ENCODE assay signal across 14 cellular contexts in the genomic region with DNA sequence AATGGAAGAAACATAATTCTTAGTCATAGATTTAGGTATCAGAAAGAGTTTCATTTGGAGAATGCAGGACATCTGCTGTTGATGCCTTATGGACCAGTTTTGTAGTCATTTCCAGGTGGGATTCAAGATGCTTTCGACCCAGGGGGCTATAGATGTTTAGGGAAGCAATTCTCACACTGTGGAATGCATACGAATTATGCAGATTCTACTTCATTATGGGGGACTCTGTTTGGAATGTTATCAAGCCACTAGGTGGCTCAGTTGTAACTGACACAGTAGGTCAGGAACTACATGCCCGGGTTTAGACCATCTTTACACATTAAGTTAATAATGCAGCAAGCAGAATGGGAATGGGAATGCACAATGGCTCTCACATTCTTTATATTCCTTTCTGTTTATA.
DNase-seq lines count a peak whose midpoint lies in the region; ATAC-seq and TF ChIP-seq lines count a peak whose summit lies in the region.
"Had no signal": no experiment of that assay in that cellular context is flagged by ENCODE, and none has a peak within 500 bp of the region (broad histone marks: within the 10 kb centered on the region; RNA-seq: fewer than 3 reads in every experiment).

No MANE protein-coding gene starts in this region.

- H3K9me3 ChIP-seq in body of pancreas, result no peaks in the 10 kb centered on the region
- no peaks in the 10 kb centered on the region for H3K9me3 ChIP-seq in CD8-positive, alpha-beta T cell (ENCODE audit: low read length)

- TF ChIP-seq POLR2A in body of pancreas (IDR thresholded peaks at IDR 0.05), result no peak

- H3K4me1 Mint-ChIP-seq in CD8-positive, alpha-beta T cell (ENCODE audit: low read depth), result no peaks in the 10 kb centered on the region
- no peaks in the 10 kb centered on the region for H3K4me1 Mint-ChIP-seq in natural killer cell treated with Interleukin-12 subunit alpha and Interleukin-12 subunit beta and Interleukin-15 and Interleukin-18, amount 100 ng/mL, for 72 hours (ENCODE audit: low read depth in 2 of 2)
- H3K4me1 Mint-ChIP-seq: naive B cell; stimulated activated memory B cell treated with anti-CD40 and anti-IgM and Interleukin-4, amounts not matched to agents 10 μg/mL and 1 μg/mL and 100 μg/mL, for 72 hours had no signal

- no peak overlapping the region for H3K4me3 Mint-ChIP-seq in CD8-positive, alpha-beta T cell
- H3K4me3 Mint-ChIP-seq in natural killer cell treated with Interleukin-12 subunit alpha and Interleukin-12 subunit beta and Interleukin-15 and Interleukin-18, amount 100 ng/mL, for 72 hours, result no peak overlapping the region
- H3K4me3 Mint-ChIP-seq: naive B cell; stimulated activated memory B cell treated with anti-CD40 and anti-IgM and Interleukin-4, amounts not matched to agents 10 μg/mL and 1 μg/mL and 100 μg/mL, for 72 hours had no signal

- POLR2A ChIA-PET in CD8-positive, alpha-beta T cell (lab: Charles Lee), result no interaction called here

- H3K36me3 Mint-ChIP-seq in CD8-positive, alpha-beta T cell, result no peaks in the 10 kb centered on the region
- H3K36me3 Mint-ChIP-seq in natural killer cell treated with Interleukin-12 subunit alpha and Interleukin-12 subunit beta and Interleukin-15 and Interleukin-18, amount 100 ng/mL, for 72 hours, result no peaks in the 10 kb centered on the region
- H3K36me3 Mint-ChIP-seq: naive B cell; stimulated activated memory B cell treated with anti-CD40 and anti-IgM and Interleukin-4, amounts not matched to agents 10 μg/mL and 1 μg/mL and 100 μg/mL, for 72 hours had no signal

- H3K36me3 ChIP-seq in body of pancreas (replicated peaks in 1 of 2; ENCODE audit: insufficient read depth in 1 of 2, low read depth in 2 of 2), result no peaks in the 10 kb centered on the region
- H3K36me3 ChIP-seq in CD8-positive, alpha-beta T cell (ENCODE audit: insufficient read depth, low read length), result no peaks in the 10 kb centered on the region

- 35 to 43% methylated on average over 3 of the region's 3 CpGs for WGBS in body of pancreas, 2 donors

- H3K4me3 ChIP-seq in body of pancreas (no peak overlapping the region), retinal pigment epithelial cell (ENCODE audit: low read length) (no peak overlapping the region)
- no peak overlapping the region for H3K4me3 ChIP-seq in CD8-positive, alpha-beta T cell (ENCODE audit: low read depth, low read length)

- H3K27me3 Mint-ChIP-seq in CD8-positive, alpha-beta T cell (ENCODE audit: low read depth), result no peaks in the 10 kb centered on the region
- no peaks in the 10 kb centered on the region for H3K27me3 Mint-ChIP-seq in natural killer cell treated with Interleukin-12 subunit alpha and Interleukin-12 subunit beta and Interleukin-15 and Interleukin-18, amount 100 ng/mL, for 72 hours
- H3K27me3 Mint-ChIP-seq: naive B cell; stimulated activated memory B cell treated with anti-CD40 and anti-IgM and Interleukin-4, amounts not matched to agents 10 μg/mL and 1 μg/mL and 100 μg/mL, for 72 hours had no signal

- peaks cover 2% of the 10 kb centered on the region for H3K9me3 Mint-ChIP-seq in CD8-positive, alpha-beta T cell
- H3K9me3 Mint-ChIP-seq in natural killer cell treated with Interleukin-12 subunit alpha and Interleukin-12 subunit beta and Interleukin-15 and Interleukin-18, amount 100 ng/mL, for 72 hours, result peaks cover 7% of the 10 kb centered on the region

- intact Hi-C loops in body of pancreas (cut with DNase I), result no loop called here
- intact Hi-C loops in CD8-positive, alpha-beta T cell (cut with DNase I, micrococcal nuclease), result no loop called here

- DNase-seq in NCI-H82 (lab: John Stamatoyannopoulos, UW) (peak; percentile 59), NCI-H82 treated with DMSO at 0.1 percent for 48 hours (lab: John Stamatoyannopoulos, UW; ENCODE audit: unreplicated experiment) (no peak), M059J (ENCODE audit: low read depth) (peak; percentile 7), body of pancreas (no peak), retinal pigment epithelial cell (ENCODE audit: low read depth) (no peak), islet precursor cell (no peak)
- no peak for DNase-seq in CD8-positive, alpha-beta T cell
- no peak for DNase-seq in natural killer cell treated with Interleukin-12 subunit alpha and Interleukin-12 subunit beta and Interleukin-15 and Interleukin-18, amount 100 ng/mL, for 72 hours (ENCODE audit: low spot score)
- DNase-seq: activated CD4-positive, alpha-beta T cell treated with anti-CD3 and anti-CD28 coated beads, Interleukin-2, amount 50 U/mL, for 4 hours; effector memory CD4-positive, alpha-beta T cell; naive B cell; NCI-H146; stimulated activated CD4-positive, alpha-beta T cell treated with anti-CD3 and anti-CD28 coated beads, Interleukin-15, amount 100 ng/mL, for 24 hours had no signal

- TF ChIP-seq CTCF in body of pancreas (IDR thresholded peaks at IDR 0.05) (peak in 4 of 7 experiments; percentile 3 to 30 (median 20)), retinal pigment epithelial cell (conservative IDR thresholded peaks at IDR 0.05; ENCODE audit: low read depth, low read length) (peak; percentile 42)
- no peak for TF ChIP-seq CTCF in CD8-positive, alpha-beta T cell (IDR thresholded peaks at IDR 0.05)

- H3K4me1 ChIP-seq in body of pancreas, result no peaks in the 10 kb centered on the region
- no peaks in the 10 kb centered on the region for H3K4me1 ChIP-seq in CD8-positive, alpha-beta T cell (ENCODE audit: insufficient read depth, low read length)

- no peak overlapping the region for H3K27ac ChIP-seq in body of pancreas
- no peak overlapping the region for H3K27ac ChIP-seq in CD8-positive, alpha-beta T cell (ENCODE audit: low read depth, low read length)

- CTCF ChIA-PET in CD8-positive, alpha-beta T cell (lab: Charles Lee), result no interaction called here

- peak; percentile 30 for ATAC-seq in body of pancreas
- ATAC-seq in CD8-positive, alpha-beta T cell, result no peak
- no peak for ATAC-seq in natural killer cell treated with Interleukin-12 subunit alpha and Interleukin-12 subunit beta and Interleukin-15 and Interleukin-18, amount 100 ng/mL, for 72 hours
- ATAC-seq: stimulated activated memory B cell treated with anti-CD40 and anti-IgM and Interleukin-4, amounts not matched to agents 10 μg/mL and 1 μg/mL and 100 μg/mL, for 72 hours had no signal

- no peak overlapping the region for H3K27ac Mint-ChIP-seq in CD8-positive, alpha-beta T cell
- H3K27ac Mint-ChIP-seq in natural killer cell treated with Interleukin-12 subunit alpha and Interleukin-12 subunit beta and Interleukin-15 and Interleukin-18, amount 100 ng/mL, for 72 hours, result no peak overlapping the region
- H3K27ac Mint-ChIP-seq: stimulated activated memory B cell treated with anti-CD40 and anti-IgM and Interleukin-4, amounts not matched to agents 10 μg/mL and 1 μg/mL and 100 μg/mL, for 72 hours had no signal

- no peaks in the 10 kb centered on the region for H3K27me3 ChIP-seq in body of pancreas
- no peaks in the 10 kb centered on the region for H3K27me3 ChIP-seq in CD8-positive, alpha-beta T cell (ENCODE audit: insufficient read depth, low read length)

Comparison
In these comparisons a context has a peak if more than half of its experiments do, and no peak if none do; other contexts are left out.
1. DNase-seq: peak in NCI-H82 (single experiment) and M059J (single experiment); none in NCI-H82 treated with DMSO at 0.1 percent for 48 hours (single experiment), body of pancreas (0 of 4), retinal pigment epithelial cell (single experiment), islet precursor cell (single experiment), CD8-positive, alpha-beta T cell (0 of 7) and natural killer cell treated with Interleukin-12 subunit alpha and Interleukin-12 subunit beta and Interleukin-15 and Interleukin-18, amount 100 ng/mL, for 72 hours (single experiment).